13 cellular contexts compared by ENCODE assay signal in genomic region chr12:95118138-95118787, GRCh38. TPM values are rescaled to one million over a fixed set of nuclear protein-coding genes. Genes with fewer than 3 reads are reported as not detected.
DNase-seq lines count a peak whose midpoint lies in the region; ATAC-seq, FAIRE-seq and TF ChIP-seq lines count a peak whose summit lies in the region.
"Had no signal": no experiment of that assay in that cellular context is flagged by ENCODE, and none has a peak within 500 bp of the region (broad histone marks: within the 10 kb centered on the region; RNA-seq: fewer than 3 reads in every experiment).

No MANE protein-coding gene starts in this region.

- H3K27me3 Mint-ChIP-seq in chondrocyte (ENCODE audit: low read depth) = no peaks in the 10 kb centered on the region
- no peaks in the 10 kb centered on the region for H3K27me3 Mint-ChIP-seq in activated naive CD8-positive, alpha-beta T cell treated with anti-CD3 and anti-CD28 coated beads for 36 hours
- H3K27me3 Mint-ChIP-seq: activated B cell treated with CpG ODN at 0.5 μM for 24 hours, naive B cell had no signal

- peak; percentile 19 to 44; a peak in 1 of 5 replicates for TF ChIP-seq EP300 in A549 (IDR thresholded peaks at IDR 0.05)

- TF ChIP-seq CTCF in A549 (IDR thresholded peaks at IDR 0.05) (no peak), chondrocyte (IDR thresholded peaks at IDR 0.05) (peak; percentile 16), liver (IDR thresholded peaks at IDR 0.05; ENCODE audit: low read depth, low read length, missing input control) (no peak)

- POLR2A ChIA-PET in A549 (lab: Yijun Ruan, JAX) = interaction anchor here (2.3 kb wide), 1 partner anchor 99 kb away, joined by 9 read pairs; the partner anchor contains the start of genes FGD6 and VEZT

- FAIRE-seq in A549 (lab: Jason Lieb, UNC) (no peak), HTR-8/SVneo (lab: Jason Lieb, UNC) (no peak)

- DNase-seq in A549 (ENCODE audit: low read depth in 1 of 2, low spot score in 1 of 2) = peak; percentile 57 to 80
- peak; percentile 59 for DNase-seq in HTR-8/SVneo (ENCODE audit: insufficient read length, low spot score)
- no peak for DNase-seq in chondrocyte (ENCODE audit: low spot score)
- no peak for DNase-seq in NCI-H146 treated with DMSO at 0.1 percent for 48 hours (lab: John Stamatoyannopoulos, UW; ENCODE audit: unreplicated experiment)
- no peak for DNase-seq in activated naive CD8-positive, alpha-beta T cell treated with anti-CD3 and anti-CD28 coated beads for 36 hours
- DNase-seq in pons (ENCODE audit: low spot score) = no peak
- DNase-seq: activated B cell treated with CpG ODN at 0.5 μM for 24 hours; activated gamma-delta T cell; naive B cell; stimulated activated CD4-positive, alpha-beta T cell treated with anti-CD3 and anti-CD28 coated beads, Interleukin-4, amount 100 ng/mL, for 24 hours had no signal

- TF ChIP-seq RAD21 in A549 (conservative IDR thresholded peaks at IDR 0.05 in 1 of 2, IDR thresholded peaks at IDR 0.05 in 1 of 2) = peak in 1 of 2 experiments; percentile 14; a peak in 1 of 5 replicates
- TF ChIP-seq RAD21 in liver (IDR thresholded peaks at IDR 0.05) = peak in 1 of 2 donors; percentile 59

- no peak overlapping the region for H3K9ac ChIP-seq in liver (ENCODE audit: low read depth in 1 of 2, low read length in 2 of 2)

- ATAC-seq in A549 (peak; percentile 79 to 82), GM21737 (IDR thresholded peaks at IDR 0.05; ENCODE audit: unreplicated experiment) (no peak)
- ATAC-seq: esophagus mucosa had no signal

- peak overlapping the region; percentile 63 for H3K4me2 ChIP-seq in A549

- 25% methylated on average over 4 of the region's 4 CpGs for WGBS in A549 (ENCODE audit: missing lambda C conversion rate)
- 50% methylated on average over 4 of the region's 4 CpGs for WGBS in liver

- no peak for TF ChIP-seq POLR2A in A549 (IDR thresholded peaks at IDR 0.05; ENCODE audit: low read length)

- no peaks in the 10 kb centered on the region for H3K9me3 Mint-ChIP-seq in chondrocyte (ENCODE audit: low read depth)
- no peaks in the 10 kb centered on the region for H3K9me3 Mint-ChIP-seq in activated naive CD8-positive, alpha-beta T cell treated with anti-CD3 and anti-CD28 coated beads for 36 hours
- H3K9me3 Mint-ChIP-seq: activated B cell treated with CpG ODN at 0.5 μM for 24 hours, naive B cell had no signal

- H3K27ac Mint-ChIP-seq in chondrocyte (ENCODE audit: unreplicated experiment) = peak overlapping the region; percentile 87
- no peak overlapping the region for H3K27ac Mint-ChIP-seq in activated naive CD8-positive, alpha-beta T cell treated with anti-CD3 and anti-CD28 coated beads for 36 hours
- H3K27ac Mint-ChIP-seq: activated B cell treated with CpG ODN at 0.5 μM for 24 hours, naive B cell had no signal

- H3K4me1 ChIP-seq in A549 = peaks cover 59% of the 10 kb centered on the region
- H3K4me1 ChIP-seq in liver (ENCODE audit: control insufficient read depth in 4 of 4, insufficient read depth in 4 of 4, low read length in 3 of 4) = peaks cover 0 to 11% (median 8%) of the 10 kb centered on the region in 4 donors

- H3K4me3 Mint-ChIP-seq in chondrocyte (ENCODE audit: unreplicated experiment) = no peak overlapping the region
- no peak overlapping the region for H3K4me3 Mint-ChIP-seq in activated naive CD8-positive, alpha-beta T cell treated with anti-CD3 and anti-CD28 coated beads for 36 hours
- H3K4me3 Mint-ChIP-seq: activated B cell treated with CpG ODN at 0.5 μM for 24 hours, naive B cell had no signal

- H3K36me3 Mint-ChIP-seq in chondrocyte (ENCODE audit: low read depth) = peaks cover 3% of the 10 kb centered on the region
- no peaks in the 10 kb centered on the region for H3K36me3 Mint-ChIP-seq in activated naive CD8-positive, alpha-beta T cell treated with anti-CD3 and anti-CD28 coated beads for 36 hours
- H3K36me3 Mint-ChIP-seq: naive B cell had no signal

- H3K9me3 ChIP-seq in A549 (no peaks in the 10 kb centered on the region), liver (ENCODE audit: control insufficient read depth in 4 of 4, low read length in 3 of 4) (no peaks in the 10 kb centered on the region)

- no peaks in the 10 kb centered on the region for H3K27me3 ChIP-seq in liver (ENCODE audit: control insufficient read depth in 4 of 4, insufficient read depth in 4 of 4, low read length in 3 of 4)

- H3K27ac ChIP-seq in A549 (peak overlapping the region; percentile 73 to 86), liver (ENCODE audit: low read depth in 1 of 2, low read length in 2 of 2) (peak overlapping the region; percentile 33 to 64)

- H3K4me3 ChIP-seq in A549 (peak overlapping the region; percentile 7; the same call in 1 of the 3 replicates), liver (ENCODE audit: low read depth in 1 of 3, low read length in 3 of 3) (no peak overlapping the region)

- peaks cover 29% of the 10 kb centered on the region for H3K4me1 Mint-ChIP-seq in chondrocyte (ENCODE audit: low read depth)
- H3K4me1 Mint-ChIP-seq in activated naive CD8-positive, alpha-beta T cell treated with anti-CD3 and anti-CD28 coated beads for 36 hours = no peaks in the 10 kb centered on the region
- H3K4me1 Mint-ChIP-seq: naive B cell had no signal

- no peaks in the 10 kb centered on the region for H3K36me3 ChIP-seq in liver (ENCODE audit: control insufficient read depth in 4 of 4, insufficient read depth in 3 of 4, low read depth in 1 of 4, low read length in 3 of 4)

- CTCF ChIA-PET in A549 (lab: Yijun Ruan, JAX) = interaction anchor here (0.9 to 3.8 kb wide), 20 partner anchors 8 to 222 kb away, joined by 3 to 33 read pairs (median 4); partner anchors contain the start of genes FGD6 and VEZT

TF ChIP-seq in A549, 52 proteins besides CTCF, POLR2A, EP300 and RAD21 (continues in another document):
- TF ChIP-seq MYC (IDR thresholded peaks at IDR 0.05; ENCODE audit: borderline replicate concordance, low read length) (no peak), JUNB (IDR thresholded peaks at IDR 0.05) (peak; percentile 56), HOXB13 (CRISPR knock-in tag; IDR thresholded peaks at IDR 0.05; ENCODE audit: low read depth) (0 out of 2 replicates have a peak, but pooled peaks have one; percentile 1), ESRRA (IDR thresholded peaks at IDR 0.05; ENCODE audit: borderline replicate concordance, low read length) (no peak), PBX3 (IDR thresholded peaks at IDR 0.05) (no peak), JUN (IDR thresholded peaks at IDR 0.05) (peak in 1 of 2 experiments; percentile 43; a peak in 1 of 5 replicates), FOXS1 (CRISPR knock-in tag; IDR thresholded peaks at IDR 0.05) (0 out of 2 replicates have a peak, but pooled peaks have one; percentile 6), CBX2 (IDR thresholded peaks at IDR 0.05; ENCODE audit: borderline replicate concordance, low read depth) (no peak), KDM5A (IDR thresholded peaks at IDR 0.05) (no peak), FOSL2 (IDR thresholded peaks at IDR 0.05) (no peak), FOSL2 (CRISPR knock-in tag; IDR thresholded peaks at IDR 0.05) (peak; percentile 76), HDAC2 (IDR thresholded peaks at IDR 0.05) (no peak), CHD4 (IDR thresholded peaks at IDR 0.05; ENCODE audit: borderline replicate concordance) (no peak)

TF ChIP-seq in liver, 16 proteins besides CTCF, POLR2A, EP300 and RAD21:
- peak; percentile 22 for TF ChIP-seq SP1 (IDR thresholded peaks at IDR 0.05)
- TF ChIP-seq HNF4G (IDR thresholded peaks at IDR 0.05) = no peak
- no peak for TF ChIP-seq YY1 (IDR thresholded peaks at IDR 0.05)
- peak in 1 of 2 donors; percentile 19 for TF ChIP-seq HNF4A (conservative IDR thresholded peaks at IDR 0.05)
- no peak for TF ChIP-seq FOXA2 (IDR thresholded peaks at IDR 0.05)
- TF ChIP-seq, protein P1, sequence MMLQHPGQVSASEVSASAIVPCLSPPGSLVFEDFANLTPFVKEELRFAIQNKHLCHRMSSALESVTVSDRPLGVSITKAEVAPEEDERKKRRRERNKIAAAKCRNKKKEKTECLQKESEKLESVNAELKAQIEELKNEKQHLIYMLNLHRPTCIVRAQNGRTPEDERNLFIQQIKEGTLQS (IDR thresholded peaks at IDR 0.05) = peak; percentile 20
- no peak for TF ChIP-seq JUND (IDR thresholded peaks at IDR 0.05)
TF ChIP-seq in liver: peak in this region for 3.

RNA-seq across cellular contexts. Expression of gene NR2C1, which starts 44.8 kb away (rescaled TPM):
- polyA plus RNA-seq in A549 (2011; rRNA removed) = 50.9 and 55.2 TPM in 2 replicates
- polyA plus RNA-seq in A549 (2012; cell fraction: cytosol; rRNA removed) = 9.7 and 10.5 TPM in 2 replicates
- 25.5 and 35.0 TPM in 2 replicates for polyA plus RNA-seq in A549 (2012; cell fraction: nucleus; rRNA removed)
- polyA plus RNA-seq in A549 (2017; fragmentation: RNase III; extraction: RNeasy Plus Mini Kit Qiagen cat#74134 plus additional on column Dnase treatment) = 24.0 to 27.7 TPM (median 24.7 TPM) in 3 replicates
- polyA minus RNA-seq in A549 (2011; rRNA and poly(A)+ RNA removed) = 19.6 and 21.6 TPM in 2 replicates
- total RNA-seq in chondrocyte = 29.4 to 34.3 TPM (median 29.7 TPM) in 3 replicates
- total RNA-seq in liver = 10 to 100 TPM; 16.9 to 25.0 TPM
- polyA plus RNA-seq in liver = 10 to 100 TPM in 1 of 2 donors, 1 to 10 TPM in 1; 8.3 to 32.0 TPM
- total RNA-seq in activated naive CD8-positive, alpha-beta T cell treated with anti-CD3 and anti-CD28 coated beads for 36 hours = 10 to 100 TPM; 22.3 to 25.6 TPM

Comparison
In these comparisons a context has a peak if more than half of its experiments do, and no peak if none do; other contexts are left out.
1. DNase-seq: peak in A549 (2 of 2) and HTR-8/SVneo (single experiment); none in chondrocyte (single experiment), NCI-H146 treated with DMSO at 0.1 percent for 48 hours (single experiment), activated naive CD8-positive, alpha-beta T cell treated with anti-CD3 and anti-CD28 coated beads for 36 hours (single experiment) and pons (single experiment).